ENCODE assay signal across 8 cellular contexts in the genomic region with DNA sequence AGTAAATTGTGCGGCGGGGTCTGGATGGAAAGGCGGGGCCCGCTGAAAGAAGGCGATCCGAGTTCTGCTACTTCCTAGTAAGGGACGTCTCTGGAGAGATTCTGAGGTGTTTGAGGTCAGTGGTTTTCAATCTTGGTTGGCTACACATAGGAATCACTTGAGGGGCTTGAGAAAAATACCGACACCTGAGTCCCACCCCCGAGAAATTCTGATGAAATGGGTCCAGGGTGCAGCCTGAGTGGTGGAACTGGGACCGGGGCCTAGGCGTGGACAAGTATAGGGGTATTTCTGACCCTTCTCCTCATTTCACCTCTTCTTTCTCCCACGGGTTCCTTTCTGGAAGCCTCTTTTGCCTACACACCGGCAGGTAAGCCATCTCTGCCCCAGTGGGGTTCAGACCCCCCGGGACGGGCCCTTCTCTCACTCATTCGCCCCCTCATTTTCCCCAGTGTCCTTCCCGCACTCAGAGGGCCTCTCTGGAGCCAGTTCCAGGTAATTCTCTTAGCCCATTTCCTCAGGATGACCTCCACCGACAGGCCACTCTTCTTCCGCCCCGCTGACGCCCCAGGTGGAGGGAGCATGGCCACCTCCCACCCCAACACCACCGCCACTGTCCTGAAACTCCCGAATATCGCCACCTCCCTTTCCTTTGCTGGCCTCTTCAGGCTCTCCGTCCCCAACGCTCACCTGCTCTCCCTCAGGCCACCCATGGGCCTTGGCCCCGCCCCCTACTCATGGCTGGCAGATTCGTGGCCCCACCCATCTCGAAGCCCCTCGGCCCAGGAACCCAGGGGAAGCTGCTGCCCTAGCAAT. TPM values are rescaled to one million over a fixed set of nuclear protein-coding genes. Genes with fewer than 3 reads are reported as not detected.
DNase-seq lines count a peak whose midpoint lies in the region; ATAC-seq lines count a peak whose summit lies in the region.

No MANE protein-coding gene starts in this region.

- peak overlapping the region; percentile 86 for H3K27ac Mint-ChIP-seq in activated T-helper 2 cell treated with anti-CD3 and anti-CD28 coated beads, Interferon-gamma antibody, Interleukin-2, Interleukin-4, amounts not matched to agents 10 μg/mL and 5 μg/mL and 100 μg/mL, durations not matched to agents 14 hours and 24 hours and 36 hours
- H3K27ac Mint-ChIP-seq in stimulated activated memory B cell treated with anti-CD40 and anti-IgM and Interleukin-4, amounts not matched to agents 10 μg/mL and 1 μg/mL and 100 μg/mL, for 72 hours = no peak overlapping the region

- H3K4me3 ChIP-seq in iPS-18c (ENCODE audit: insufficient read depth, low read depth, low read length) = peak overlapping the region; percentile 81

- peak; percentile 5 for ATAC-seq in HG02884 (IDR thresholded peaks at IDR 0.05; ENCODE audit: unreplicated experiment)
- no peak for ATAC-seq in stimulated activated memory B cell treated with anti-CD40 and anti-IgM and Interleukin-4, amounts not matched to agents 10 μg/mL and 1 μg/mL and 100 μg/mL, for 72 hours

- H3K4me1 Mint-ChIP-seq in activated T-helper 2 cell treated with anti-CD3 and anti-CD28 coated beads, Interferon-gamma antibody, Interleukin-2, Interleukin-4, amounts not matched to agents 10 μg/mL and 5 μg/mL and 100 μg/mL, durations not matched to agents 14 hours and 24 hours and 36 hours (ENCODE audit: low read depth) = peaks cover 12% of the 10 kb centered on the region
- peaks cover 19% of the 10 kb centered on the region for H3K4me1 Mint-ChIP-seq in stimulated activated memory B cell treated with anti-CD40 and anti-IgM and Interleukin-4, amounts not matched to agents 10 μg/mL and 1 μg/mL and 100 μg/mL, for 72 hours

- peak overlapping the region; percentile 82 for H3K4me3 Mint-ChIP-seq in activated T-helper 2 cell treated with anti-CD3 and anti-CD28 coated beads, Interferon-gamma antibody, Interleukin-2, Interleukin-4, amounts not matched to agents 10 μg/mL and 5 μg/mL and 100 μg/mL, durations not matched to agents 14 hours and 24 hours and 36 hours (ENCODE audit: low read depth)
- H3K4me3 Mint-ChIP-seq in stimulated activated memory B cell treated with anti-CD40 and anti-IgM and Interleukin-4, amounts not matched to agents 10 μg/mL and 1 μg/mL and 100 μg/mL, for 72 hours = peak overlapping the region; percentile 77

- H3K9me3 ChIP-seq in iPS-18c (ENCODE audit: control insufficient read depth, insufficient read depth, low read length) = no peaks in the 10 kb centered on the region

- peaks cover 37% of the 10 kb centered on the region for H3K27me3 Mint-ChIP-seq in activated T-helper 2 cell treated with anti-CD3 and anti-CD28 coated beads, Interferon-gamma antibody, Interleukin-2, Interleukin-4, amounts not matched to agents 10 μg/mL and 5 μg/mL and 100 μg/mL, durations not matched to agents 14 hours and 24 hours and 36 hours (ENCODE audit: low read depth)
- peaks cover 84% of the 10 kb centered on the region for H3K27me3 Mint-ChIP-seq in stimulated activated memory B cell treated with anti-CD40 and anti-IgM and Interleukin-4, amounts not matched to agents 10 μg/mL and 1 μg/mL and 100 μg/mL, for 72 hours

- H3K36me3 Mint-ChIP-seq in activated T-helper 2 cell treated with anti-CD3 and anti-CD28 coated beads, Interferon-gamma antibody, Interleukin-2, Interleukin-4, amounts not matched to agents 10 μg/mL and 5 μg/mL and 100 μg/mL, durations not matched to agents 14 hours and 24 hours and 36 hours (ENCODE audit: low read depth) = no peaks in the 10 kb centered on the region
- no peaks in the 10 kb centered on the region for H3K36me3 Mint-ChIP-seq in stimulated activated memory B cell treated with anti-CD40 and anti-IgM and Interleukin-4, amounts not matched to agents 10 μg/mL and 1 μg/mL and 100 μg/mL, for 72 hours

- H3K9me3 Mint-ChIP-seq in activated T-helper 2 cell treated with anti-CD3 and anti-CD28 coated beads, Interferon-gamma antibody, Interleukin-2, Interleukin-4, amounts not matched to agents 10 μg/mL and 5 μg/mL and 100 μg/mL, durations not matched to agents 14 hours and 24 hours and 36 hours = no peaks in the 10 kb centered on the region
- no peaks in the 10 kb centered on the region for H3K9me3 Mint-ChIP-seq in stimulated activated memory B cell treated with anti-CD40 and anti-IgM and Interleukin-4, amounts not matched to agents 10 μg/mL and 1 μg/mL and 100 μg/mL, for 72 hours

- no peak for DNase-seq in activated T-helper 2 cell treated with anti-CD3 and anti-CD28 coated beads, Interferon-gamma antibody, Interleukin-2, Interleukin-4, amounts not matched to agents 10 μg/mL and 5 μg/mL and 100 μg/mL, durations not matched to agents 14 hours and 24 hours and 36 hours (ENCODE audit: low spot score)
- no peak for DNase-seq in SK-N-DZ (ENCODE audit: low spot score)
- no peak for DNase-seq in NCI-H524 (lab: John Stamatoyannopoulos, UW)
- no peak for DNase-seq in NCI-H2081 treated with DMSO at 0.1 percent for 48 hours (lab: John Stamatoyannopoulos, UW)
- DNase-seq in H4 (ENCODE audit: low spot score) = no peak

- intact Hi-C loops in activated T-helper 2 cell treated with anti-CD3 and anti-CD28 coated beads, Interferon-gamma antibody, Interleukin-2, Interleukin-4, amounts not matched to agents 10 μg/mL and 5 μg/mL and 100 μg/mL, durations not matched to agents 14 hours and 24 hours and 36 hours (cut with micrococcal nuclease) = loop anchor here (1.0 to 5.0 kb wide), 3 partner anchors 77 to 265 kb away; partner anchors contain the start of gene CCDC15

RNA-seq across cellular contexts. Expression of gene ROBO3, which starts 11.8 kb away (rescaled TPM):
- total RNA-seq in activated T-helper 2 cell treated with anti-CD3 and anti-CD28 coated beads, Interferon-gamma antibody, Interleukin-2, Interleukin-4, amounts not matched to agents 10 μg/mL and 5 μg/mL and 100 μg/mL, durations not matched to agents 14 hours and 24 hours and 36 hours = 9.0 and 10.6 TPM in 2 replicates
- 1.0 and 3.2 TPM in 2 replicates for polyA plus RNA-seq in SK-N-DZ (2014; cell fraction: cytosol; rRNA removed)
- 22.4 and 37.0 TPM in 2 replicates for polyA plus RNA-seq in SK-N-DZ (2014; cell fraction: nucleus; rRNA removed)
- total RNA-seq in H4 (2014; rRNA removed; shearing (Covaris generic)) = 8.9 and 9.4 TPM in 2 replicates

RNA-seq across cellular contexts. Expression of gene ROBO4, which starts 20.6 kb away (rescaled TPM):
- total RNA-seq in activated T-helper 2 cell treated with anti-CD3 and anti-CD28 coated beads, Interferon-gamma antibody, Interleukin-2, Interleukin-4, amounts not matched to agents 10 μg/mL and 5 μg/mL and 100 μg/mL, durations not matched to agents 14 hours and 24 hours and 36 hours = not detected in 2 replicates
- not detected in 2 replicates for polyA plus RNA-seq in SK-N-DZ (2014; cell fraction: cytosol; rRNA removed)
- not detected in 2 replicates for polyA plus RNA-seq in SK-N-DZ (2014; cell fraction: nucleus; rRNA removed)
- total RNA-seq in H4 (2014; rRNA removed; shearing (Covaris generic)) = 0.06 TPM in 1 of 2 replicates, not detected in the other

RNA-seq across cellular contexts. Expression of gene HEPN1, which starts 42.0 kb away (rescaled TPM):
- not detected in 2 replicates for total RNA-seq in activated T-helper 2 cell treated with anti-CD3 and anti-CD28 coated beads, Interferon-gamma antibody, Interleukin-2, Interleukin-4, amounts not matched to agents 10 μg/mL and 5 μg/mL and 100 μg/mL, durations not matched to agents 14 hours and 24 hours and 36 hours
- polyA plus RNA-seq in SK-N-DZ (2014; cell fraction: cytosol; rRNA removed) = not detected in 2 replicates
- polyA plus RNA-seq in SK-N-DZ (2014; cell fraction: nucleus; rRNA removed) = not detected in 2 replicates
- not detected in 2 replicates for total RNA-seq in H4 (2014; rRNA removed; shearing (Covaris generic))

RNA-seq across cellular contexts. Expression of gene HEPACAM, which starts 58.8 kb away (rescaled TPM):
- not detected in 2 replicates for total RNA-seq in activated T-helper 2 cell treated with anti-CD3 and anti-CD28 coated beads, Interferon-gamma antibody, Interleukin-2, Interleukin-4, amounts not matched to agents 10 μg/mL and 5 μg/mL and 100 μg/mL, durations not matched to agents 14 hours and 24 hours and 36 hours
- polyA plus RNA-seq in SK-N-DZ (2014; cell fraction: cytosol; rRNA removed) = not detected in 2 replicates
- polyA plus RNA-seq in SK-N-DZ (2014; cell fraction: nucleus; rRNA removed) = not detected in 2 replicates
- not detected in 2 replicates for total RNA-seq in H4 (2014; rRNA removed; shearing (Covaris generic))
